Comparison of ENCODE assay signal across 11 cellular contexts in the genomic region with DNA sequence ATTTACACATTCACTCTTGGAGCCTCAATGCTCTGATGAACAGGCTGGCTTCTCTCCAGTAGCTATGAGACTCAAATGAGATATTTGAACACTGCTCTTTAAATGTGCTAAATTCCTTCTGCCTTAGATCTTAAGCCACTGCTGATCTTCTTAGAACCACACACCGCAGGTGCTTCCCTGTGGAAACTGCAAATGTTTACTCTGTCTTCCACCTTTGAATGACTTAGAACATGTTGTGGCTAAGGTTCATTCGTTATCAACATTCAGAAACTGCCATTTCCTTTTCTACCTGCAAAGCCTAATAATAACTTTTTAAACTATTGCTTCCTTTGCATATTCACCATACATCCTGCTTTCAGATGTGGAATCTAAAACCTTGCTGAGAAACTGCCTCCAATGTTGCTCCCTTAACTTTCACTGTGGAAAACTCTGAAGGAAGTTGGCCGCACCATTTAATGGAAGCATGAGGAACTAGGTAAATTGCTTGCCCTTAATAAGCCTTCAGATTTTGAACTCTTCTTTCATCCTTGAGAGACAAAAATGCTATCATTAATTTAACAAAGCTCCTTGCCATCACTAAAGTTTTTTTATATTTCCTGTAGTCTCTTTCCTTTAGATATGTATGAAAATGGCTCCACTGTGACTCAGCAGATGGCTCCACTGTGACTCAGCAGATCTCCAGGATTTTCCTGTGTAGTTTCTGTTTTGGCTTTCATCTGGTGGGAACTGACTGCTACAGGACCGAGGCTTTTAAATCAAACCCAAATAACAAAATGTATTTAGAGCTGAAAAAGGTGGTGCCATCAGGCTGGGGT.
DNase-seq lines count a peak whose midpoint lies in the region; ATAC-seq and TF ChIP-seq lines count a peak whose summit lies in the region.
"Had no signal": no experiment of that assay in that cellular context is flagged by ENCODE, and none has a peak within 500 bp of the region (broad histone marks: within the 10 kb centered on the region; RNA-seq: fewer than 3 reads in every experiment).

No MANE protein-coding gene starts in this region.

- H3K9ac ChIP-seq in endodermal cell (ENCODE audit: extremely low read depth, low read length, poor library complexity, severe bottlenecking): no peak overlapping the region

- no TSS peak for BruUV-seq in MCF 10A (replicated peaks; lab: Mats Ljungman, UMichigan)

- CTCF ChIA-PET in MCF 10A (lab: Yijun Ruan, JAX): interaction anchor here (0.7 to 1.6 kb wide), 3 partner anchors 11 to 347 kb away, joined by 3 to 4 read pairs (median 4); no protein-coding TSS in a partner anchor

- peaks cover 24% of the 10 kb centered on the region for H3K4me1 Mint-ChIP-seq in MCF 10A (ENCODE audit: insufficient read depth, unreplicated experiment)
- peaks cover 20% of the 10 kb centered on the region for H3K4me1 Mint-ChIP-seq in endodermal cell

- H3K27me3 Mint-ChIP-seq in MCF 10A (ENCODE audit: insufficient read depth, unreplicated experiment): no peaks in the 10 kb centered on the region
- H3K27me3 Mint-ChIP-seq in endodermal cell (ENCODE audit: insufficient read depth): no peaks in the 10 kb centered on the region

- no peak overlapping the region for H3K27ac Mint-ChIP-seq in MCF 10A (ENCODE audit: low read depth, unreplicated experiment)
- H3K27ac Mint-ChIP-seq in endodermal cell: peak overlapping the region; percentile 63

- ATAC-seq in HG02973 (IDR thresholded peaks at IDR 0.05; ENCODE audit: unreplicated experiment): no peak
- no peak for ATAC-seq in HG02678 (IDR thresholded peaks at IDR 0.05; ENCODE audit: unreplicated experiment)

- peaks cover 11% of the 10 kb centered on the region for H3K9me3 Mint-ChIP-seq in MCF 10A (ENCODE audit: unreplicated experiment)
- peaks cover 26% of the 10 kb centered on the region for H3K9me3 Mint-ChIP-seq in endodermal cell

- H3K27me3 ChIP-seq in breast epithelium (no peaks in the 10 kb centered on the region), SJCRH30 (no peaks in the 10 kb centered on the region), endodermal cell (ENCODE audit: control insufficient read depth, insufficient read depth, low read length, poor library complexity, severe bottlenecking) (no peaks in the 10 kb centered on the region), stomach (no peaks in the 10 kb centered on the region)
- H3K27me3 ChIP-seq: neutrophil, vagina had no signal

- TF ChIP-seq EP300 in stomach (IDR thresholded peaks at IDR 0.05): no peak

- 67 to 83% methylated on average over 2 to 3 of the region's 4 CpGs for WGBS in endodermal cell (ENCODE audit: insufficient coverage in 1 of 2, insufficient read length in 1 of 2), 2 experiments
- WGBS in stomach, 5 donors: 34 to 47% (median 43%) methylated on average over 4 of the region's 4 CpGs

- no peaks in the 10 kb centered on the region for H3K36me3 ChIP-seq in breast epithelium
- H3K36me3 ChIP-seq in SJCRH30: no peaks in the 10 kb centered on the region
- no peaks in the 10 kb centered on the region for H3K36me3 ChIP-seq in endodermal cell (ENCODE audit: control insufficient read depth, insufficient read depth, low read length)
- no peaks in the 10 kb centered on the region for H3K36me3 ChIP-seq in stomach
- H3K36me3 ChIP-seq: neutrophil, vagina had no signal

- H3K36me3 Mint-ChIP-seq in MCF 10A (ENCODE audit: insufficient read depth, unreplicated experiment) (no peaks in the 10 kb centered on the region), endodermal cell (ENCODE audit: low read depth) (peaks cover 13% of the 10 kb centered on the region)

- H3K4me1 ChIP-seq in breast epithelium: no peaks in the 10 kb centered on the region
- H3K4me1 ChIP-seq in SJCRH30: peaks cover 46% of the 10 kb centered on the region
- H3K4me1 ChIP-seq in endodermal cell (ENCODE audit: control insufficient read depth, insufficient read depth, low read length): peaks cover 5% of the 10 kb centered on the region
- peaks cover 0 to 13% (median 8%) of the 10 kb centered on the region in 4 donors for H3K4me1 ChIP-seq in stomach
- H3K4me1 ChIP-seq: vagina had no signal

- H3K4me3 ChIP-seq in breast epithelium: no peak overlapping the region
- no peak overlapping the region for H3K4me3 ChIP-seq in SJCRH30
- peak overlapping the region; percentile 71 for H3K4me3 ChIP-seq in endodermal cell (ENCODE audit: low read length)
- no peak overlapping the region for H3K4me3 ChIP-seq in stomach
- H3K4me3 ChIP-seq: vagina had no signal

- H3K27ac ChIP-seq in breast epithelium (no peak overlapping the region), SJCRH30 (peak overlapping the region; percentile 38), endodermal cell (ENCODE audit: low read depth, low read length) (no peak overlapping the region), stomach (peak overlapping the region in 3 of 5 donors; percentile 34 to 63 (median 61))
- H3K27ac ChIP-seq: neutrophil, vagina had no signal

- H3K4me3 Mint-ChIP-seq in MCF 10A (ENCODE audit: unreplicated experiment): no peak overlapping the region
- H3K4me3 Mint-ChIP-seq in endodermal cell: no peak overlapping the region

- no peak for TF ChIP-seq CTCF in MCF 10A (IDR thresholded peaks at IDR 0.05; ENCODE audit: unreplicated experiment)
- no peak for TF ChIP-seq CTCF in breast epithelium (IDR thresholded peaks at IDR 0.05)
- no peak for TF ChIP-seq CTCF in endodermal cell (conservative IDR thresholded peaks at IDR 0.05)
- TF ChIP-seq CTCF in stomach (IDR thresholded peaks at IDR 0.05): no peak

- TF ChIP-seq POLR2A in breast epithelium (IDR thresholded peaks at IDR 0.05) (no peak), stomach (IDR thresholded peaks at IDR 0.05) (no peak)

- intact Hi-C loops in MCF 10A (cut with micrococcal nuclease) (no loop called here), breast epithelium (cut with DNase I; ENCODE audit: low total_unique reads) (no loop called here), stomach (cut with DNase I; ENCODE audit: low total_unique reads) (no loop called here)

- POLR2A ChIA-PET in MCF 10A (lab: Yijun Ruan, JAX): interaction anchor here (0.5 kb wide), 1 partner anchor 249 kb away, joined by 3 read pairs; no protein-coding TSS in a partner anchor

- DNase-seq in MCF 10A (ENCODE audit: unreplicated experiment): peak; percentile 69
- no peak for DNase-seq in breast epithelium (ENCODE audit: low spot score in 2 of 2)
- peak; percentile 20 to 53 for DNase-seq in SJCRH30
- peak; percentile 73 for DNase-seq in endodermal cell
- DNase-seq in stomach: no peak
- DNase-seq in NCI-H510A (lab: John Stamatoyannopoulos, UW): no peak
- DNase-seq: NCI-H1694 treated with DMSO at 0.1 percent for 48 hours had no signal

- H3K9me3 ChIP-seq in breast epithelium (no peaks in the 10 kb centered on the region), SJCRH30 (replicated peaks) (peaks cover 3% of the 10 kb centered on the region; the same call in 1 of the 2 replicates), endodermal cell (ENCODE audit: control insufficient read depth, low read length) (peaks cover 27% of the 10 kb centered on the region), stomach (no peaks in the 10 kb centered on the region)
- H3K9me3 ChIP-seq: neutrophil, vagina had no signal

Comparison
In these comparisons a context has a peak if more than half of its experiments do, and no peak if none do; other contexts are left out.
1. DNase-seq: peak in MCF 10A (single experiment), SJCRH30 (2 of 2) and endodermal cell (single experiment); none in breast epithelium (0 of 2), stomach (single experiment) and NCI-H510A (single experiment).
2. H3K27ac ChIP-seq: peak in SJCRH30 (single experiment) and stomach (3 of 5); none in breast epithelium (0 of 2) and endodermal cell (single experiment).